In the genomic region with DNA sequence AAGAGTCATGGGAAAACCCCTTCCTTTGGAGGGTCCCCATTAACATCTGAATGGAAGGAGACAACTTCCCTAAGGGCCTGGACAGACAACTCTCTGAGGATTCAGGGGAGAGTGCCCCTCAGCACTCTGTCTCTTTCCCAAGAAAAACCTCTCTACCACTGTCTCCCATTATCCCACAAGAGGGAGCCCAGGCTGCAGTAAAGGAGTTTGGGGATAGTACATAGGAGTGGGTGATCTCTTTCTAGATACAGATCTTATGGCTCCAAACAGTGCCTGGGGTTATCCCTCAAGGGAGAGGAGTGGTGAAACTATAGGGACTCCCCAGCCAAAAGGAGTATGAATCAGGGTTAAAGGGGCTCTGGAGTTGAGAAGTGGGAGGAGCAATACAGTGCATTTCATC, we compare ENCODE assay signal across 14 cellular contexts. TPM values are rescaled to one million over a fixed set of nuclear protein-coding genes. Genes with fewer than 3 reads are reported as not detected.
A peak's percentile ranks its signal among the peaks of the same experiment; 100 is the strongest.
DNase-seq lines count a peak whose midpoint lies in the region; ATAC-seq and TF ChIP-seq lines count a peak whose summit lies in the region.
"Had no signal": no experiment of that assay in that cellular context is flagged by ENCODE, and none has a peak within 500 bp of the region (broad histone marks: within the 10 kb centered on the region; RNA-seq: fewer than 3 reads in every experiment).

No MANE protein-coding gene starts in this region.

- H3K4me1 Mint-ChIP-seq in activated naive CD4-positive, alpha-beta T cell treated with anti-CD3 and anti-CD28 coated beads for 36 hours (ENCODE audit: low read depth): peaks cover 15% of the 10 kb centered on the region
- H3K4me1 Mint-ChIP-seq in stimulated activated naive CD8-positive, alpha-beta T cell treated with anti-CD3 and anti-CD28 coated beads, Interleukin-15, amount 100 ng/mL, for 72 hours: peaks cover 36% of the 10 kb centered on the region

- CTCF ChIA-PET in activated naive CD4-positive, alpha-beta T cell treated with anti-CD3 and anti-CD28 coated beads for 36 hours (lab: Charles Lee): interaction anchor here (0.6 to 5.6 kb wide), 5 partner anchors 14 to 123 kb away, joined by 3 to 37 read pairs (median 4); no protein-coding TSS in a partner anchor

- no peak overlapping the region for H3K27ac ChIP-seq in RWPE2 (ENCODE audit: poor library complexity, severe bottlenecking)

- DNase-seq in activated naive CD4-positive, alpha-beta T cell treated with anti-CD3 and anti-CD28 coated beads for 36 hours: peak; percentile 13
- DNase-seq in activated naive CD4-positive, alpha-beta T cell treated with anti-CD3 and anti-CD28 coated beads, Interleukin-2, amount 50 U/mL, for 16 hours: no peak
- DNase-seq in RWPE2 (ENCODE audit: low spot score) (no peak), fibroblast of villous mesenchyme (ENCODE audit: low read depth) (peak; percentile 44), NCI-H1092 treated with DMSO at 0.1 percent for 48 hours (lab: John Stamatoyannopoulos, UW) (no peak)
- DNase-seq in stimulated activated naive CD8-positive, alpha-beta T cell treated with anti-CD3 and anti-CD28 coated beads, Interleukin-15, amount 100 ng/mL, for 72 hours: no peak
- DNase-seq: activated T-cell treated with anti-CD3 and anti-CD28 coated beads, Interleukin-2, amount 50 U/mL, for 24 hours; CD4-positive, CD25-positive, alpha-beta regulatory T cell; NCI-H2171; small intestine had no signal

- TF ChIP-seq CTCF in RWPE2 (IDR thresholded peaks at IDR 0.05; ENCODE audit: poor library complexity, severe bottlenecking): peak; percentile 45
- TF ChIP-seq CTCF in fibroblast of villous mesenchyme (IDR thresholded peaks at IDR 0.05; ENCODE audit: insufficient read depth, low read depth, low read length): peak; percentile 61

- no peaks in the 10 kb centered on the region for H3K9me3 Mint-ChIP-seq in activated naive CD4-positive, alpha-beta T cell treated with anti-CD3 and anti-CD28 coated beads for 36 hours
- no peaks in the 10 kb centered on the region for H3K9me3 Mint-ChIP-seq in stimulated activated naive CD8-positive, alpha-beta T cell treated with anti-CD3 and anti-CD28 coated beads, Interleukin-15, amount 100 ng/mL, for 72 hours
- H3K9me3 Mint-ChIP-seq: activated T-cell treated with anti-CD3 and anti-CD28 coated beads, Interleukin-2, amount 50 U/mL, for 24 hours; stimulated activated naive CD8-positive, alpha-beta T cell treated with anti-CD3 and anti-CD28 coated beads, Interleukin-15, Interleukin-2, amounts not matched to agents 100 ng/mL and 50 ng/mL, for 24 hours had no signal

- intact Hi-C loops in activated naive CD4-positive, alpha-beta T cell treated with anti-CD3 and anti-CD28 coated beads for 36 hours (cut with micrococcal nuclease): no loop called here

- peaks cover 5% of the 10 kb centered on the region for H3K27me3 ChIP-seq in RWPE2 (ENCODE audit: insufficient read depth, poor library complexity, severe bottlenecking)

- H3K4me3 ChIP-seq in RWPE2 (ENCODE audit: severe bottlenecking) (no peak overlapping the region), fibroblast of villous mesenchyme (ENCODE audit: low read depth, low read length) (no peak overlapping the region)

- H3K4me1 ChIP-seq in RWPE2 (ENCODE audit: insufficient read depth, poor library complexity, severe bottlenecking): no peaks in the 10 kb centered on the region

- H3K27ac Mint-ChIP-seq in activated naive CD4-positive, alpha-beta T cell treated with anti-CD3 and anti-CD28 coated beads for 36 hours: no peak overlapping the region
- H3K27ac Mint-ChIP-seq in stimulated activated naive CD8-positive, alpha-beta T cell treated with anti-CD3 and anti-CD28 coated beads, Interleukin-15, amount 100 ng/mL, for 72 hours: no peak overlapping the region
- H3K27ac Mint-ChIP-seq: activated T-cell treated with anti-CD3 and anti-CD28 coated beads, Interleukin-2, amount 50 U/mL, for 24 hours; stimulated activated naive CD8-positive, alpha-beta T cell treated with anti-CD3 and anti-CD28 coated beads, Interleukin-15, Interleukin-2, amounts not matched to agents 100 ng/mL and 50 ng/mL, for 24 hours had no signal

- no peaks in the 10 kb centered on the region for H3K9me3 ChIP-seq in RWPE2 (ENCODE audit: severe bottlenecking)

- no peak for TF ChIP-seq POLR2A in GM18505 (IDR thresholded peaks at IDR 0.05; ENCODE audit: borderline replicate concordance, extremely low read depth, insufficient read depth, insufficient read length)

- H3K4me3 Mint-ChIP-seq in activated naive CD4-positive, alpha-beta T cell treated with anti-CD3 and anti-CD28 coated beads for 36 hours: no peak overlapping the region
- no peak overlapping the region for H3K4me3 Mint-ChIP-seq in stimulated activated naive CD8-positive, alpha-beta T cell treated with anti-CD3 and anti-CD28 coated beads, Interleukin-15, amount 100 ng/mL, for 72 hours
- H3K4me3 Mint-ChIP-seq: activated T-cell treated with anti-CD3 and anti-CD28 coated beads, Interleukin-2, amount 50 U/mL, for 24 hours; CD4-positive, CD25-positive, alpha-beta regulatory T cell; stimulated activated naive CD8-positive, alpha-beta T cell treated with anti-CD3 and anti-CD28 coated beads, Interleukin-15, Interleukin-2, amounts not matched to agents 100 ng/mL and 50 ng/mL, for 24 hours had no signal

- peaks cover 5% of the 10 kb centered on the region for H3K27me3 Mint-ChIP-seq in activated naive CD4-positive, alpha-beta T cell treated with anti-CD3 and anti-CD28 coated beads for 36 hours (ENCODE audit: low read depth)
- peaks cover 44% of the 10 kb centered on the region for H3K27me3 Mint-ChIP-seq in stimulated activated naive CD8-positive, alpha-beta T cell treated with anti-CD3 and anti-CD28 coated beads, Interleukin-15, amount 100 ng/mL, for 72 hours

- no peaks in the 10 kb centered on the region for H3K36me3 Mint-ChIP-seq in activated naive CD4-positive, alpha-beta T cell treated with anti-CD3 and anti-CD28 coated beads for 36 hours (ENCODE audit: low read depth)
- H3K36me3 Mint-ChIP-seq: CD4-positive, CD25-positive, alpha-beta regulatory T cell had no signal

- ATAC-seq in RWPE2 (ENCODE audit: low read depth): peak; percentile 73
- ATAC-seq in stimulated activated naive CD8-positive, alpha-beta T cell treated with anti-CD3 and anti-CD28 coated beads, Interleukin-15, amount 100 ng/mL, for 72 hours: peak; percentile 62
- ATAC-seq in GM18519 (IDR thresholded peaks at IDR 0.05; ENCODE audit: low FRiP score, unreplicated experiment): no peak
- no peak for ATAC-seq in GM18505 (IDR thresholded peaks at IDR 0.05; ENCODE audit: unreplicated experiment)

- no peaks in the 10 kb centered on the region for H3K36me3 ChIP-seq in RWPE2 (ENCODE audit: low read depth)

RNA-seq across cellular contexts. Expression of gene WNT10B, which starts 6.1 kb away (rescaled TPM):
- not detected for total RNA-seq in activated naive CD4-positive, alpha-beta T cell treated with anti-CD3 and anti-CD28 coated beads for 36 hours
- total RNA-seq in fibroblast of villous mesenchyme: not detected in 2 replicates

RNA-seq across cellular contexts. Expression of gene ARF3, which starts 8.2 kb away (rescaled TPM):
- 10 to 100 TPM; 84.4 to 87.3 TPM for total RNA-seq in activated naive CD4-positive, alpha-beta T cell treated with anti-CD3 and anti-CD28 coated beads for 36 hours
- total RNA-seq in fibroblast of villous mesenchyme: 49.3 and 68.2 TPM in 2 replicates

RNA-seq across cellular contexts. Expression of gene WNT1, which starts 12.7 kb away (rescaled TPM):
- not detected for total RNA-seq in activated naive CD4-positive, alpha-beta T cell treated with anti-CD3 and anti-CD28 coated beads for 36 hours
- not detected in 2 replicates for total RNA-seq in fibroblast of villous mesenchyme
- total RNA-seq: T-helper 1 cell treated with Interleukin-12 subunit alpha and Interleukin-12 subunit beta and Interleukin-4 antibody, amounts not matched to agents 30 ng/mL and 1 ng/mL, for 36 hours had no signal

RNA-seq across cellular contexts. Expression of gene DDN, which starts 33.7 kb away (rescaled TPM):
- under 1 TPM; 0.20 to 0.21 TPM for total RNA-seq in activated naive CD4-positive, alpha-beta T cell treated with anti-CD3 and anti-CD28 coated beads for 36 hours
- total RNA-seq in fibroblast of villous mesenchyme: under 0.01 and 0.32 TPM in 2 replicates

RNA-seq across cellular contexts. Expression of gene FKBP11, which starts 40.2 kb away (rescaled TPM):
- 10 to 100 TPM; 49.6 to 59.8 TPM for total RNA-seq in activated naive CD4-positive, alpha-beta T cell treated with anti-CD3 and anti-CD28 coated beads for 36 hours
- 21.9 and 25.5 TPM in 2 replicates for total RNA-seq in fibroblast of villous mesenchyme

Comparison
In these comparisons a context has a peak if more than half of its experiments do, and no peak if none do; other contexts are left out.
1. DNase-seq: peak in activated naive CD4-positive, alpha-beta T cell treated with anti-CD3 and anti-CD28 coated beads for 36 hours (single experiment) and fibroblast of villous mesenchyme (single experiment); none in activated naive CD4-positive, alpha-beta T cell treated with anti-CD3 and anti-CD28 coated beads, Interleukin-2, amount 50 U/mL, for 16 hours (single experiment), RWPE2 (single experiment), stimulated activated naive CD8-positive, alpha-beta T cell treated with anti-CD3 and anti-CD28 coated beads, Interleukin-15, amount 100 ng/mL, for 72 hours (0 of 2) and NCI-H1092 treated with DMSO at 0.1 percent for 48 hours (single experiment).
2. ATAC-seq: peak in RWPE2 (single experiment) and stimulated activated naive CD8-positive, alpha-beta T cell treated with anti-CD3 and anti-CD28 coated beads, Interleukin-15, amount 100 ng/mL, for 72 hours (single experiment); none in GM18519 (single experiment) and GM18505 (single experiment).